In genomic region chr9:131809941-131810344, GRCh38 we compare ENCODE assay signal across 13 cellular contexts.
A peak's percentile ranks its signal among the peaks of the same experiment; 100 is the strongest.
DNase-seq lines count a peak whose midpoint lies in the region; ATAC-seq and TF ChIP-seq lines count a peak whose summit lies in the region.
"Had no signal": no experiment of that assay in that cellular context is flagged by ENCODE, and none has a peak within 500 bp of the region (broad histone marks: within the 10 kb centered on the region; RNA-seq: fewer than 3 reads in every experiment).

No MANE protein-coding gene starts in this region.

- H3K14ac ChIP-seq in trophoblast cell (ENCODE audit: low read length), result no peak overlapping the region

- WGBS in trophoblast cell (ENCODE audit: extremely low coverage, insufficient coverage, insufficient read length), result no CpG with 5 or more reads among the region's 8 CpGs

- DNase-seq in T47D (ENCODE audit: low read depth in 1 of 2, low spot score in 1 of 2) (peak; percentile 63 to 85), breast epithelium (ENCODE audit: low spot score in 2 of 2) (no peak), NCI-H446 treated with DMSO at 0.1 percent for 48 hours (lab: John Stamatoyannopoulos, UW) (peak; percentile 97), trophoblast cell (no peak), H7 (no peak), left lung (no peak), T-helper 9 cell (no peak)
- DNase-seq: ACHN; activated CD4-positive, alpha-beta memory T cell treated with anti-CD3 and anti-CD28 coated beads, Interleukin-2, amount 10 ng/mL, durations not matched to agents 7 days and 5 days; T-helper 2 cell; upper lobe of left lung had no signal

- H3K4ac ChIP-seq in trophoblast cell (ENCODE audit: low read depth, low read length), result no peak overlapping the region

- no peak overlapping the region for H4K12ac ChIP-seq in trophoblast cell (ENCODE audit: low read depth, low read length)

- no peaks in the 10 kb centered on the region for H3K36me3 ChIP-seq in breast epithelium
- no peaks in the 10 kb centered on the region for H3K36me3 ChIP-seq in trophoblast cell (ENCODE audit: control insufficient read depth in 1 of 2, insufficient read depth in 2 of 2, low read length in 2 of 2)
- no peaks in the 10 kb centered on the region for H3K36me3 ChIP-seq in H7 (replicated peaks; ENCODE audit: control insufficient read depth, insufficient read depth, low read length)
- H3K36me3 ChIP-seq in left lung, result no peaks in the 10 kb centered on the region
- H3K36me3 ChIP-seq: upper lobe of left lung had no signal

- TF ChIP-seq CTCF in breast epithelium (IDR thresholded peaks at IDR 0.05), result no peak
- TF ChIP-seq CTCF in left lung (IDR thresholded peaks at IDR 0.05), result no peak

- no peak for ATAC-seq in left lung

- H3K23ac ChIP-seq in trophoblast cell (ENCODE audit: low read length), result no peak overlapping the region

- H3K27ac ChIP-seq in breast epithelium (no peak overlapping the region), cingulate gyrus (ENCODE audit: low read depth, low read length) (peak overlapping the region; percentile 33), trophoblast cell (ENCODE audit: low read depth, low read length) (no peak overlapping the region), left lung (no peak overlapping the region)
- H3K27ac ChIP-seq: parathyroid adenoma, upper lobe of left lung had no signal

- H3K9ac ChIP-seq in trophoblast cell (ENCODE audit: low read length), result no peak overlapping the region
- H3K9ac ChIP-seq: parathyroid adenoma had no signal

- no peaks in the 10 kb centered on the region for H3K79me2 ChIP-seq in trophoblast cell (ENCODE audit: control insufficient read depth, insufficient read depth, low read length, poor library complexity)
- H3K79me2 ChIP-seq: parathyroid adenoma had no signal

- in situ Hi-C loops in T47D (cut with HindIII; ENCODE audit: low pct_unique_long_range_greater_than_20kb, low sequenced_read_pairs), result no loop called here

- H3K79me1 ChIP-seq in trophoblast cell (ENCODE audit: low read length), result no peaks in the 10 kb centered on the region

- H4K91ac ChIP-seq in trophoblast cell (ENCODE audit: low read depth, low read length), result no peak overlapping the region

- intact Hi-C loops in breast epithelium (cut with DNase I; ENCODE audit: low total_unique reads) (no loop called here), left lung (cut with DNase I) (no loop called here)

- H3K4me1 ChIP-seq in breast epithelium (no peaks in the 10 kb centered on the region), trophoblast cell (ENCODE audit: control insufficient read depth in 1 of 2, insufficient read depth in 2 of 2, low read length in 2 of 2) (peaks cover 7 to 12% of the 10 kb centered on the region in 2 experiments), left lung (no peaks in the 10 kb centered on the region)
- H3K4me1 ChIP-seq: parathyroid adenoma had no signal

- H3K9me3 ChIP-seq in breast epithelium (no peaks in the 10 kb centered on the region), trophoblast cell (ENCODE audit: insufficient read depth, low read depth, low read length) (no peaks in the 10 kb centered on the region), left lung (no peaks in the 10 kb centered on the region)
- H3K9me3 ChIP-seq: upper lobe of left lung had no signal

- no peak overlapping the region for H2BK120ac ChIP-seq in trophoblast cell (ENCODE audit: insufficient read depth, low read length, poor library complexity)

- H2AFZ ChIP-seq in trophoblast cell (ENCODE audit: insufficient read depth, low read length, poor library complexity), result no peak overlapping the region
- H2AFZ ChIP-seq: parathyroid adenoma had no signal

- TF ChIP-seq POLR2A in breast epithelium (IDR thresholded peaks at IDR 0.05), result no peak

- H2AK5ac ChIP-seq in trophoblast cell (ENCODE audit: low read length), result no peak overlapping the region

- H4K8ac ChIP-seq in trophoblast cell (ENCODE audit: low read depth, low read length), result no peak overlapping the region

- no peak overlapping the region for H3K4me2 ChIP-seq in trophoblast cell (ENCODE audit: low read length)

- no peak overlapping the region for H2BK5ac ChIP-seq in trophoblast cell (ENCODE audit: low read depth, low read length, poor library complexity)

- H3K4me3 ChIP-seq in breast epithelium (no peak overlapping the region), trophoblast cell (ENCODE audit: low read depth, low read length) (no peak overlapping the region), H7 (ENCODE audit: insufficient read depth, low read depth, low read length) (no peak overlapping the region), left lung (no peak overlapping the region)
- H3K4me3 ChIP-seq: upper lobe of left lung had no signal

- H3K27me3 ChIP-seq in breast epithelium (peaks cover 2 to 50% of the 10 kb centered on the region in 2 donors), trophoblast cell (ENCODE audit: insufficient read depth, low read length) (no peaks in the 10 kb centered on the region), H7 (ENCODE audit: control insufficient read depth, insufficient read depth, low read length) (no peaks in the 10 kb centered on the region), left lung (peaks cover 0 to 90% of the 10 kb centered on the region in 2 donors)
- H3K27me3 ChIP-seq: upper lobe of left lung had no signal

- H2BK12ac ChIP-seq in trophoblast cell (ENCODE audit: low read length), result no peak overlapping the region

- H3K18ac ChIP-seq in trophoblast cell (ENCODE audit: low read length), result no peak overlapping the region

Comparison
In these comparisons a context has a peak if more than half of its experiments do, and no peak if none do; other contexts are left out.
1. DNase-seq: peak in T47D (2 of 2) and NCI-H446 treated with DMSO at 0.1 percent for 48 hours (single experiment); none in breast epithelium (0 of 2), trophoblast cell (0 of 2), H7 (single experiment), left lung (0 of 2) and T-helper 9 cell (single experiment).